ENCODE assay signal across 1 cellular context in the genomic region with DNA sequence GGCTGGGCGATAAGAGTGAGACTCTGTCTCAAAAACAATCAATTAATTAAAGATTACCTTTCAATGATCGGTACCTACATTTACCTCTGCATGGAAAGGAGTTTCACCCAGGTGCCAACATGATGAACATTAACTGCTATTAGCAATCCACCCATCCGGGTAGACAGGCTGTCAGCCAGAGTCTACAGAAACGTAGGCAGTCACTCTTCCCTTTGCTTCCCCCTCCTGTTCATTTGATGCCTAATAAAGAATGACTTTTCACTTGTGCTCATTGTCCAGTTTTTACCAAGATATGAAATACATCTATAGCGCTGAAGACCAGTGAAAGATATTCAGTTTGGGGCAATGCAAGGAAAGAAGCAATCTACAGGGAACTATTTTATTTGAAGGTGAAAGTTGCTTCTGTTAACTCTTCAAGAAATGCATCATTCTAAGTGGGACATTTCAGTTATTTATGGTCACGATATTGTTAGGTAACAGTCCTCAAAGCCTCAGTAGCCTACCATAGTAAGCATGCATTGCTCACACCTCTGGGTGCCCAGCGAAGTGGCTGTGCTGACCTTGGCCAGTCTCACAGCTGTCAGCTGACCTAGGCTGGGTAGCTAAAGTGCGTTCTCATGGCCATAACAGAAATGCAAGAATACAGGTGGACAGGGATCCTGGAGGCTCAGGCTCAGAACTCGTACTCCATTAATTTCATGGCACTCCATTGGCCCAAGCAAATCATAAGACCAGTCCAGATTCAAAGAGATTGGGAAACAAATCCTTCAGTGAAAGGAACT.
TF ChIP-seq lines count a peak whose summit lies in the region.

No MANE protein-coding gene starts in this region.

TF ChIP-seq in HepG2, 621 proteins besides CTCF, POLR2A, EP300 and RAD21 (continued from another document):
- TF ChIP-seq MTA1 (CRISPR knock-in tag; IDR thresholded peaks at IDR 0.05; ENCODE audit: borderline replicate concordance) (no peak), ZC3H13 (CRISPR knock-in tag; IDR thresholded peaks at IDR 0.05) (no peak), ZNF790 (CRISPR knock-in tag; IDR thresholded peaks at IDR 0.05; ENCODE audit: borderline replicate concordance) (no peak), SAP130 (CRISPR knock-in tag; IDR thresholded peaks at IDR 0.05; ENCODE audit: low read depth) (no peak), SOX5 (CRISPR knock-in tag; IDR thresholded peaks at IDR 0.05; ENCODE audit: borderline replicate concordance) (no peak)
TF ChIP-seq in HepG2: peak in this region for 0.
